ENCODE assay signal across 1 cellular context in genomic region chr20:57390604-57391438, GRCh38.
TF ChIP-seq lines count a peak whose summit lies in the region.

Gene RBM38 (plus strand): TSS chr20:57391396. CDS start chr20:57391582, 186 bp downstream.

TF ChIP-seq in K562, 482 proteins besides CTCF, POLR2A, EP300 and RAD21 (continued from another document and continues in another):
- TF ChIP-seq ZNF518B (CRISPR knock-in tag; IDR thresholded peaks at IDR 0.05) (no peak), KDM1A (IDR thresholded peaks at IDR 0.05) (0 out of 4 replicates have a peak, but pooled peaks of 1 of the 2 experiments have one; percentile 31), ZBTB11 (CRISPR knock-in tag; IDR thresholded peaks at IDR 0.05) (peak in 1 of 3 experiments; percentile 9; a peak in 1 of 6 replicates), HEY1 (CRISPR knock-in tag; IDR thresholded peaks at IDR 0.05; ENCODE audit: borderline replicate concordance) (no peak), ZBED1 (IDR thresholded peaks at IDR 0.05) (no peak), KHSRP (IDR thresholded peaks at IDR 0.05) (no peak), GATAD2B (IDR thresholded peaks at IDR 0.05; ENCODE audit: borderline replicate concordance) (no peak; the same call in 1 of the 2 replicates), SREBF2 (CRISPR knock-in tag; IDR thresholded peaks at IDR 0.05) (no peak), EGR1 (conservative IDR thresholded peaks at IDR 0.05) (peak; percentile 66), ZNF644 (tag; IDR thresholded peaks at IDR 0.05; ENCODE audit: low read depth) (no peak), MBD2 (IDR thresholded peaks at IDR 0.05; ENCODE audit: borderline replicate concordance, low read depth) (no peak), ZNF311 (CRISPR knock-in tag; IDR thresholded peaks at IDR 0.05) (no peak), U2AF2 (optimal IDR thresholded peaks at IDR 0.05; ENCODE audit: low read depth, low read length) (no peak), MAZ (CRISPR knock-in tag; conservative IDR thresholded peaks at IDR 0.05 in 1 of 2, IDR thresholded peaks at IDR 0.05 in 1 of 2) (peak; percentile 81 to 86), TBP (optimal IDR thresholded peaks at IDR 0.05; ENCODE audit: low read depth, low read length) (peak; percentile 91), SETDB1 (IDR thresholded peaks at IDR 0.05; ENCODE audit: low read length) (no peak), ZBTB40 (IDR thresholded peaks at IDR 0.05) (0 out of 2 replicates have a peak, but pooled peaks have one; percentile 42), ZBTB40 (CRISPR knock-in tag; IDR thresholded peaks at IDR 0.05) (no peak), FOXK1 (CRISPR knock-in tag; IDR thresholded peaks at IDR 0.05; ENCODE audit: borderline replicate concordance) (no peak), ZFP30 (CRISPR knock-in tag; IDR thresholded peaks at IDR 0.05; ENCODE audit: borderline replicate concordance) (no peak), MYC (IDR thresholded peaks at IDR 0.05; ENCODE audit: low read depth, low read length) (peak; percentile 90), MYC (CRISPR knock-in tag; IDR thresholded peaks at IDR 0.05; ENCODE audit: borderline replicate concordance, low read depth) (0 out of 2 replicates have a peak, but pooled peaks have one; percentile 33), E2F4 (CRISPR knock-in tag; IDR thresholded peaks at IDR 0.05; ENCODE audit: low read depth) (no peak), IRF1 (CRISPR knock-in tag; IDR thresholded peaks at IDR 0.05; ENCODE audit: borderline replicate concordance) (no peak), ETV6 (IDR thresholded peaks at IDR 0.05; ENCODE audit: borderline replicate concordance in 1 of 2, low read depth in 2 of 2, low read length in 1 of 2) (no peak), ETV6 (CRISPR knock-in tag; IDR thresholded peaks at IDR 0.05; ENCODE audit: borderline replicate concordance) (no peak), RBM17 (IDR thresholded peaks at IDR 0.05; ENCODE audit: borderline replicate concordance, low read depth, low read length) (no peak), PHTF2 (CRISPR knock-in tag; IDR thresholded peaks at IDR 0.05) (no peak), KLF1 (tag; IDR thresholded peaks at IDR 0.05) (no peak), FOXK2 (conservative IDR thresholded peaks at IDR 0.05 in 1 of 2, IDR thresholded peaks at IDR 0.05 in 1 of 2; ENCODE audit: low read depth in 2 of 2) (no peak), AFF4 (CRISPR knock-in tag; IDR thresholded peaks at IDR 0.05) (no peak), TCF3 (CRISPR knock-in tag; IDR thresholded peaks at IDR 0.05) (no peak), GTF2B (IDR thresholded peaks at IDR 0.05; ENCODE audit: extremely low read depth, insufficient read length) (peak; percentile 41), TFAM (CRISPR knock-in tag; conservative IDR thresholded peaks at IDR 0.05) (no peak), PCBP1 (IDR thresholded peaks at IDR 0.05; ENCODE audit: low read depth, low read length, poor library complexity, severe bottlenecking) (no peak), NEUROD1 (IDR thresholded peaks at IDR 0.05; ENCODE audit: borderline replicate concordance, low read depth, low read length, partially characterized antibody) (no peak), EP400 (IDR thresholded peaks at IDR 0.05) (peak; percentile 81), ZNF354B (CRISPR knock-in tag; IDR thresholded peaks at IDR 0.05) (no peak), FOXA3 (CRISPR knock-in tag; conservative IDR thresholded peaks at IDR 0.05 in 1 of 2, IDR thresholded peaks at IDR 0.05 in 1 of 2) (peak in 1 of 2 experiments; percentile 52; a peak in 1 of 4 replicates)
